In genomic region chr22:20979940-20980453, GRCh38 we compare ENCODE assay signal across 9 cellular contexts. TPM values are rescaled to one million over a fixed set of nuclear protein-coding genes. Genes with fewer than 3 reads are reported as not detected.
DNase-seq lines count a peak whose midpoint lies in the region; ATAC-seq and TF ChIP-seq lines count a peak whose summit lies in the region.
"Had no signal": no experiment of that assay in that cellular context is flagged by ENCODE, and none has a peak within 500 bp of the region (broad histone marks: within the 10 kb centered on the region; RNA-seq: fewer than 3 reads in every experiment).

No MANE protein-coding gene starts in this region.

- DNase-seq in T-helper 1 cell (no peak), mammary epithelial cell (no peak), left colon (no peak), inferior parietal cortex (ENCODE audit: extremely low spot score) (no peak), mesenteric fat pad (ENCODE audit: low spot score) (no peak)
- no peak for DNase-seq in activated CD8-positive, alpha-beta memory T cell treated with anti-CD3 and anti-CD28 coated beads, Interleukin-2, amount 10 ng/mL, durations not matched to agents 7 days and 5 days

- peak overlapping the region; percentile 1 for H3K27ac Mint-ChIP-seq in T-helper 1 cell treated with Interleukin-12 subunit alpha and Interleukin-12 subunit beta and Interleukin-4 antibody, amounts not matched to agents 30 μg/mL and 1 μg/mL, for 36 hours
- no peak overlapping the region for H3K27ac Mint-ChIP-seq in activated CD8-positive, alpha-beta memory T cell treated with anti-CD3 and anti-CD28 coated beads, Interleukin-2, amount 10 ng/mL, durations not matched to agents 7 days and 5 days

- peak overlapping the region in 1 of 3 experiments; percentile 34 for H3K4me3 ChIP-seq in mammary epithelial cell (replicated peaks in 1 of 3; ENCODE audit: insufficient read depth in 1 of 3, low read depth in 2 of 3, low read length in 3 of 3)
- H3K4me3 ChIP-seq in skin epidermis, result peak overlapping the region in 4 of 7 experiments; percentile 3 to 30 (median 15)

- no peak for TF ChIP-seq CTCF in mammary epithelial cell (conservative IDR thresholded peaks at IDR 0.05 in 1 of 2, IDR thresholded peaks at IDR 0.05 in 1 of 2; ENCODE audit: extremely low read depth in 1 of 2, insufficient read depth in 1 of 2, low read depth in 1 of 2, low read length in 2 of 2)

- peaks cover 3% of the 10 kb centered on the region for H3K36me3 Mint-ChIP-seq in T-helper 1 cell treated with Interleukin-12 subunit alpha and Interleukin-12 subunit beta and Interleukin-4 antibody, amounts not matched to agents 30 μg/mL and 1 μg/mL, for 36 hours (ENCODE audit: low read depth)
- H3K36me3 Mint-ChIP-seq in activated CD8-positive, alpha-beta memory T cell treated with anti-CD3 and anti-CD28 coated beads, Interleukin-2, amount 10 ng/mL, durations not matched to agents 7 days and 5 days, result no peaks in the 10 kb centered on the region

- whole genome bisulfite sequencing in mammary epithelial cell (ENCODE audit: low coverage, missing lambda C conversion rate), result 30% methylated on average over 12 of the region's 13 CpGs

- peaks cover 34% of the 10 kb centered on the region for H3K79me2 ChIP-seq in mammary epithelial cell (ENCODE audit: insufficient read depth, low read length)

- no peak overlapping the region for H3K4me3 Mint-ChIP-seq in T-helper 1 cell treated with Interleukin-12 subunit alpha and Interleukin-12 subunit beta and Interleukin-4 antibody, amounts not matched to agents 30 μg/mL and 1 μg/mL, for 36 hours
- H3K4me3 Mint-ChIP-seq in activated CD8-positive, alpha-beta memory T cell treated with anti-CD3 and anti-CD28 coated beads, Interleukin-2, amount 10 ng/mL, durations not matched to agents 7 days and 5 days, result no peak overlapping the region

- peaks cover 4% of the 10 kb centered on the region for H3K9me3 ChIP-seq in mammary epithelial cell (replicated peaks; ENCODE audit: insufficient read depth, low read length)

- intact Hi-C loops in mammary epithelial cell (cut with micrococcal nuclease) (loop anchor here (2.0 kb wide), 1 partner anchor 17 kb away; no protein-coding TSS in a partner anchor), left colon (cut with DNase I, micrococcal nuclease) (no loop called here)

- H3K9me3 Mint-ChIP-seq in T-helper 1 cell treated with Interleukin-12 subunit alpha and Interleukin-12 subunit beta and Interleukin-4 antibody, amounts not matched to agents 30 μg/mL and 1 μg/mL, for 36 hours, result peaks cover 12% of the 10 kb centered on the region
- H3K9me3 Mint-ChIP-seq in activated CD8-positive, alpha-beta memory T cell treated with anti-CD3 and anti-CD28 coated beads, Interleukin-2, amount 10 ng/mL, durations not matched to agents 7 days and 5 days (ENCODE audit: low read depth), result peaks cover 4% of the 10 kb centered on the region

- dilution Hi-C loops in mammary epithelial cell (cut with HindIII; ENCODE audit: low sequenced_read_pairs), result no loop called here

- peaks cover 2% of the 10 kb centered on the region for H3K36me3 ChIP-seq in mammary epithelial cell (ENCODE audit: insufficient read depth, low read length)

- ATAC-seq in left colon, result peak; percentile 3
- ATAC-seq in activated CD8-positive, alpha-beta memory T cell treated with anti-CD3 and anti-CD28 coated beads, Interleukin-2, amount 10 ng/mL, durations not matched to agents 7 days and 5 days, result no peak

- BruUV-seq in mammary epithelial cell (replicated peaks; lab: Mats Ljungman, UMichigan), result no TSS peak

- H2AFZ ChIP-seq in mammary epithelial cell (ENCODE audit: low read depth, low read length), result peak overlapping the region; percentile 61

- H3K27me3 ChIP-seq in mammary epithelial cell (ENCODE audit: insufficient read depth, low read length), result no peaks in the 10 kb centered on the region

- CTCF ChIA-PET in mammary epithelial cell (lab: Charles Lee; ENCODE audit: low non-redundant PET), result no interaction called here
- CTCF ChIA-PET in activated CD8-positive, alpha-beta memory T cell treated with anti-CD3 and anti-CD28 coated beads, Interleukin-2, amount 10 ng/mL, durations not matched to agents 7 days and 5 days (lab: Charles Lee), result no interaction called here

- in situ Hi-C loops in mammary epithelial cell (cut with MboI; ENCODE audit: low sequenced_read_pairs in 2 of 2), result no loop called here

- H3K27me3 Mint-ChIP-seq in T-helper 1 cell treated with Interleukin-12 subunit alpha and Interleukin-12 subunit beta and Interleukin-4 antibody, amounts not matched to agents 30 μg/mL and 1 μg/mL, for 36 hours (ENCODE audit: low read depth), result no peaks in the 10 kb centered on the region
- no peaks in the 10 kb centered on the region for H3K27me3 Mint-ChIP-seq in activated CD8-positive, alpha-beta memory T cell treated with anti-CD3 and anti-CD28 coated beads, Interleukin-2, amount 10 ng/mL, durations not matched to agents 7 days and 5 days

- peaks cover 33% of the 10 kb centered on the region for H3K4me1 ChIP-seq in mammary epithelial cell (ENCODE audit: insufficient read depth, low read length)

- no peak overlapping the region for H3K9ac ChIP-seq in mammary epithelial cell (ENCODE audit: insufficient read depth, low read length)

- H3K27ac ChIP-seq in mammary epithelial cell (ENCODE audit: insufficient read depth, low read depth, low read length) (no peak overlapping the region), skin epidermis (peak overlapping the region in 3 of 21 experiments; percentile 5 to 28 (median 22))

- H3K4me1 Mint-ChIP-seq in T-helper 1 cell treated with Interleukin-12 subunit alpha and Interleukin-12 subunit beta and Interleukin-4 antibody, amounts not matched to agents 30 μg/mL and 1 μg/mL, for 36 hours (ENCODE audit: low read depth), result peaks cover 29% of the 10 kb centered on the region
- peaks cover 36% of the 10 kb centered on the region for H3K4me1 Mint-ChIP-seq in activated CD8-positive, alpha-beta memory T cell treated with anti-CD3 and anti-CD28 coated beads, Interleukin-2, amount 10 ng/mL, durations not matched to agents 7 days and 5 days

- H3K4me2 ChIP-seq in mammary epithelial cell (ENCODE audit: insufficient read depth, low read depth, low read length), result peak overlapping the region; percentile 62

- H4K20me1 ChIP-seq in mammary epithelial cell (ENCODE audit: insufficient read depth, low read length), result no peaks in the 10 kb centered on the region

RNA-seq across cellular contexts. Expression of gene LZTR1, which starts 2.1 kb away (rescaled TPM):
- total RNA-seq in mammary epithelial cell (10 to 100 TPM; 52.8 to 59.4 TPM), left colon (10 to 100 TPM; 49.9 to 50.4 TPM), mesenteric fat pad (70.8 TPM)
- polyA plus RNA-seq in mammary epithelial cell, result 28.2 TPM
- polyA minus RNA-seq in mammary epithelial cell, result 44.9 TPM
- 10 to 100 TPM; 69.3 to 78.0 TPM for total RNA-seq in activated CD8-positive, alpha-beta memory T cell treated with anti-CD3 and anti-CD28 coated beads, Interleukin-2, amount 10 ng/mL, durations not matched to agents 7 days and 5 days

RNA-seq across cellular contexts. Expression of gene AIFM3, which starts 12.9 kb away (rescaled TPM):
- 1 to 10 TPM in 1 of 2 donors, under 1 TPM in 1; 0.24 to 5.0 TPM for total RNA-seq in mammary epithelial cell
- polyA plus RNA-seq in mammary epithelial cell, result 0.24 TPM
- polyA minus RNA-seq in mammary epithelial cell, result not detected
- 100 to 1,000 TPM; 126 to 184 TPM for total RNA-seq in left colon
- 2.1 TPM for total RNA-seq in mesenteric fat pad
- under 1 TPM; 0.66 to 0.67 TPM for total RNA-seq in activated CD8-positive, alpha-beta memory T cell treated with anti-CD3 and anti-CD28 coated beads, Interleukin-2, amount 10 ng/mL, durations not matched to agents 7 days and 5 days

RNA-seq across cellular contexts. Expression of gene THAP7, which starts 21.9 kb away (rescaled TPM):
- total RNA-seq in mammary epithelial cell (10 to 100 TPM; 17.3 to 23.6 TPM), left colon (10 to 100 TPM; 18.1 to 20.0 TPM), mesenteric fat pad (15.5 TPM)
- 23.4 TPM for polyA plus RNA-seq in mammary epithelial cell
- polyA minus RNA-seq in mammary epithelial cell, result 10.7 TPM
- 10 to 100 TPM; 25.9 to 28.7 TPM for total RNA-seq in activated CD8-positive, alpha-beta memory T cell treated with anti-CD3 and anti-CD28 coated beads, Interleukin-2, amount 10 ng/mL, durations not matched to agents 7 days and 5 days

RNA-seq across cellular contexts. Expression of gene P2RX6, which starts 35.0 kb away (rescaled TPM):
- total RNA-seq in mammary epithelial cell (1 to 10 TPM; 2.9 to 4.3 TPM), left colon (1 to 10 TPM in 1 of 2 donors, under 1 TPM in 1; 0.73 to 1.5 TPM), mesenteric fat pad (1.2 TPM)
- 1.6 TPM for polyA plus RNA-seq in mammary epithelial cell
- not detected for polyA minus RNA-seq in mammary epithelial cell
- total RNA-seq in activated CD8-positive, alpha-beta memory T cell treated with anti-CD3 and anti-CD28 coated beads, Interleukin-2, amount 10 ng/mL, durations not matched to agents 7 days and 5 days, result under 1 TPM; 0.32 to 0.42 TPM

RNA-seq across cellular contexts. Expression of gene SLC7A4, which starts 52.4 kb away (rescaled TPM):
- total RNA-seq in mammary epithelial cell (1 to 10 TPM in 1 of 2 donors, not detected in 1; 1.7 TPM), left colon (1 to 10 TPM; 4.0 to 4.9 TPM), mesenteric fat pad (7.6 TPM)
- 0.07 TPM for polyA plus RNA-seq in mammary epithelial cell
- polyA minus RNA-seq in mammary epithelial cell, result not detected
- under 1 TPM; 0.16 to 0.53 TPM for total RNA-seq in activated CD8-positive, alpha-beta memory T cell treated with anti-CD3 and anti-CD28 coated beads, Interleukin-2, amount 10 ng/mL, durations not matched to agents 7 days and 5 days
- polyA plus RNA-seq: neural cell had no signal

Comparison
In these comparisons a context has a peak if more than half of its experiments do, and no peak if none do; other contexts are left out.
1. RNA of gene AIFM3, which starts 12.9 kb away (total RNA-seq): 126 to 184 TPM in left colon; 0.24 to 5.0 TPM in mammary epithelial cell, 2.1 TPM in mesenteric fat pad (single experiment) and 0.66 to 0.67 TPM in activated CD8-positive, alpha-beta memory T cell treated with anti-CD3 and anti-CD28 coated beads, Interleukin-2, amount 10 ng/mL, durations not matched to agents 7 days and 5 days; every median in the first group is over 10 times any median in the second.